ENCODE assay signal across 8 cellular contexts in genomic region chr2:189179607-189179979, GRCh38. TPM values are rescaled to one million over a fixed set of nuclear protein-coding genes. Genes with fewer than 3 reads are reported as not detected.
A peak's percentile ranks its signal among the peaks of the same experiment; 100 is the strongest.
DNase-seq lines count a peak whose midpoint lies in the region; ATAC-seq, FAIRE-seq and TF ChIP-seq lines count a peak whose summit lies in the region.

Gene COL5A2, minus strand, starts transcription at chr2:189179761. Its CDS starts 157 bp downstream, at chr2:189179604.

- H3K4me3 ChIP-seq in body of pancreas, result no peak within 1 kb of the TSS
- peak within 1 kb of the TSS; percentile 61 for H3K4me3 ChIP-seq in iPS-18c (ENCODE audit: insufficient read depth, low read depth, low read length)
- peak within 1 kb of the TSS in 1 of 2 donors; percentile 20 for H3K4me3 ChIP-seq in small intestine (ENCODE audit: low read depth in 1 of 2, low read length in 2 of 2)

- H3K27me3 ChIP-seq in body of pancreas, result no peaks in the 10 kb centered on the region
- H3K27me3 ChIP-seq in small intestine (ENCODE audit: control insufficient read depth in 2 of 2, insufficient read depth in 2 of 2, low read length in 2 of 2), result no peaks in the 10 kb centered on the region

- TF ChIP-seq CTCF in body of pancreas (IDR thresholded peaks at IDR 0.05), result no peak

- no peak for FAIRE-seq in small intestine (lab: Jason Lieb, UNC)

- ATAC-seq in body of pancreas, result peak; percentile 56

- H3K36me3 ChIP-seq in body of pancreas (replicated peaks in 1 of 2; ENCODE audit: insufficient read depth in 1 of 2, low read depth in 2 of 2), result no peaks in the 10 kb centered on the region
- H3K36me3 ChIP-seq in small intestine (ENCODE audit: control insufficient read depth in 2 of 2, insufficient read depth in 2 of 2, low read length in 2 of 2), result no peaks in the 10 kb centered on the region

- H3K9me3 ChIP-seq in body of pancreas (no peaks in the 10 kb centered on the region), iPS-18c (ENCODE audit: control insufficient read depth, insufficient read depth, low read length) (no peaks in the 10 kb centered on the region), small intestine (ENCODE audit: control insufficient read depth, low read depth) (no peaks in the 10 kb centered on the region)

- WGBS in body of pancreas, 2 donors, result 8 to 16% methylated on average over 5 of the region's 5 CpGs
- WGBS in small intestine, 3 donors, result 6 to 18% (median 11%) methylated on average over 5 of the region's 5 CpGs

- H3K4me1 ChIP-seq in body of pancreas (peaks cover 11% of the 10 kb centered on the region), small intestine (ENCODE audit: control insufficient read depth in 2 of 2, insufficient read depth in 1 of 2, low read depth in 1 of 2, low read length in 1 of 2) (no peaks in the 10 kb centered on the region)

- H3K27ac ChIP-seq in body of pancreas (peak within 1 kb of the TSS in 1 of 4 donors; percentile 3), small intestine (ENCODE audit: low read depth in 1 of 2, low read length in 1 of 2) (peak within 1 kb of the TSS in 1 of 2 donors; percentile 49)

- peak in 1 of 3 donors; percentile 27 for TF ChIP-seq POLR2A in body of pancreas (IDR thresholded peaks at IDR 0.05)

- POLR2A ChIA-PET in HEK293T (lab: Yijun Ruan, JAX), result no interaction called here

- CTCF ChIA-PET in HEK293T (lab: Yijun Ruan, JAX), result no interaction called here

- intact Hi-C loops in body of pancreas (cut with DNase I), result no loop called here

- peak; percentile 7 for DNase-seq in HEK293T (ENCODE audit: extremely low spot score)
- DNase-seq in body of pancreas, result peak in 2 of 4 donors; percentile 19 to 27
- DNase-seq in small intestine, result peak; percentile 2
- no peak for DNase-seq in UCSD-AML1 (lab: John Stamatoyannopoulos, UW; ENCODE audit: unreplicated experiment)
- no peak for DNase-seq in NCI-H1930 (lab: John Stamatoyannopoulos, UW)
- DNase-seq in effector CD8-positive, alpha-beta T cell (lab: John Stamatoyannopoulos, UW), result no peak
- no peak for DNase-seq in NCI-H226

TF ChIP-seq in HEK293T, 16 proteins besides CTCF, POLR2A, EP300 and RAD21:
- peak; percentile 38; the same call in 1 of the 2 replicates for TF ChIP-seq PKNOX1 (IDR thresholded peaks at IDR 0.05)
- TF ChIP-seq ELF4 (IDR thresholded peaks at IDR 0.05), result no peak
- TF ChIP-seq ARNT (IDR thresholded peaks at IDR 0.05), result no peak
- TF ChIP-seq SP1 (IDR thresholded peaks at IDR 0.05), result no peak
- TF ChIP-seq BHLHE40 (IDR thresholded peaks at IDR 0.05; ENCODE audit: borderline replicate concordance), result no peak

RNA-seq across cellular contexts. Expression of gene COL5A2, which starts in this region (rescaled TPM):
- 10 to 100 TPM; 10.1 to 24.1 TPM for total RNA-seq in body of pancreas
- 10 to 100 TPM in 1 of 3 donors, 1 to 10 TPM in 1, under 1 TPM in 1; 0.45 to 14.2 (median 1.4) TPM for polyA plus RNA-seq in small intestine

Comparison
In these comparisons a context has a peak if more than half of its experiments do, and no peak if none do; other contexts are left out.
1. DNase-seq: peak in HEK293T (single experiment) and small intestine (single experiment); none in UCSD-AML1 (single experiment), NCI-H1930 (0 of 2), effector CD8-positive, alpha-beta T cell (single experiment) and NCI-H226 (single experiment).